ENCODE assay signal across 24 cellular contexts in the genomic region with DNA sequence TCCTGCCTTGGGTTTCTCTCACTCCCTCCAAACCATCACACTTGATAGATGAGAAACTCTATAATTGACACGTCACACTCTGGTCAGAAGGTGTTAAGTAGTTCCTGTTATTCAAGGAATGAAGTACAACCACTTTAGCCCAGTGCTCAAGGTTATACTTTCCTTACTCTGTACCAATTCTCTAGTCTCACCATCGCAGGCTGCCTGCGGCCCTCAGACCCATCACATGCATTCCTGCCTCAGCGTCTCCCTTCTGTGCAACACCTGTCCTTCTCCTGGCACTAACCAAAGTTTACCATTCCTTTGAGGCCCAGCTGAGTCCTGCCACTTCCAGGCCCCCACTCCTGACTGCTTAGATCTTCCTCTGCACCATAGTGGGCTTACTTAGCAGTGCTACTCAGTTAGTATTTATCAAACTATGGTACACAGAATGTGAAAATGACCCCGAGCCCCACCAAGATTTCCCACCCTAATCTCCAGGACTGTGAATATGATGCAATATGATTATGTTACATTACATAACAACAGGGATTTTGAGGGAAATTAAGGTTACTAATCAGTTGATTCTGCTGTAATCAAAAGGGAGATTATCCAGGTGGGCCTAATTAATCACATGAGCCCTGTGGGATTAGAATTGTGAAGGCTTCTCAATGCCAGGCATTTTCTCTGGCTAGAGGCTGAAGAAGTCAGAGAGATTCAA. TPM values are rescaled to one million over a fixed set of nuclear protein-coding genes. Genes with fewer than 3 reads are reported as not detected.
DNase-seq lines count a peak whose midpoint lies in the region; ATAC-seq and TF ChIP-seq lines count a peak whose summit lies in the region.
"Had no signal": no experiment of that assay in that cellular context is flagged by ENCODE, and none has a peak within 500 bp of the region (broad histone marks: within the 10 kb centered on the region; RNA-seq: fewer than 3 reads in every experiment).

No MANE protein-coding gene starts in this region.

- dilution Hi-C loops in IMR-90 (cut with HindIII; ENCODE audit: low sequenced_read_pairs, unreplicated experiment) = no loop called here

- ATAC-seq in IMR-90 (ENCODE audit: low read depth) = no peak
- no peak for ATAC-seq in stimulated activated effector memory CD8-positive, alpha-beta T cell treated with anti-CD3 and anti-CD28 coated beads, Interleukin-12 subunit alpha, Interleukin-12 subunit beta, amount 100 ng/mL, for 72 hours
- no peak for ATAC-seq in GM19351 (IDR thresholded peaks at IDR 0.05; ENCODE audit: unreplicated experiment)
- no peak for ATAC-seq in HG03442 (IDR thresholded peaks at IDR 0.05; ENCODE audit: unreplicated experiment)
- ATAC-seq: A549; CD8-positive, alpha-beta T cell; GM12878 had no signal

- H3K27ac ChIP-seq in IMR-90 (ENCODE audit: insufficient read depth, low read length) = no peak overlapping the region
- H3K27ac ChIP-seq: A549, GM23248, HL-60 had no signal

- no peak overlapping the region for H2AFZ ChIP-seq in IMR-90 (replicated peaks; ENCODE audit: low read length, poor library complexity)
- H2AFZ ChIP-seq: GM23248 had no signal

- no peak overlapping the region for H3K14ac ChIP-seq in IMR-90 (replicated peaks; ENCODE audit: low read depth, low read length)

- H2AK5ac ChIP-seq in IMR-90 (ENCODE audit: low read depth, low read length) = no peak overlapping the region

- H2BK5ac ChIP-seq in IMR-90 (ENCODE audit: low read depth, low read length, poor library complexity, severe bottlenecking) = no peak overlapping the region

- H3K4ac ChIP-seq in IMR-90 (ENCODE audit: low read depth, low read length) = no peak overlapping the region

- H3K4me3 Mint-ChIP-seq in activated naive CD4-positive, alpha-beta T cell treated with anti-CD3 and anti-CD28 coated beads, Interleukin-2, amount 50 U/mL, for 24 hours = no peak overlapping the region
- H3K4me3 Mint-ChIP-seq in immature natural killer cell = peak overlapping the region in 1 of 5 donors; percentile 12
- no peak overlapping the region for H3K4me3 Mint-ChIP-seq in stimulated activated effector memory CD8-positive, alpha-beta T cell treated with anti-CD3 and anti-CD28 coated beads, Interleukin-12 subunit alpha, Interleukin-12 subunit beta, amount 100 ng/mL, for 72 hours
- H3K4me3 Mint-ChIP-seq: CD8-positive, alpha-beta T cell had no signal

- CTCF ChIA-PET in IMR-90 (lab: Yijun Ruan, JAX) = no interaction called here

- BruUV-seq in IMR-90 (replicated peaks; lab: Mats Ljungman, UMichigan) = no TSS peak

- TF ChIP-seq CTCF in IMR-90 (conservative IDR thresholded peaks at IDR 0.05; ENCODE audit: low read depth, low read length) = no peak

- H4K8ac ChIP-seq in IMR-90 (ENCODE audit: low read depth in 2 of 2, low read length in 2 of 2) = no peak overlapping the region

- H2BK120ac ChIP-seq in IMR-90 (ENCODE audit: low read depth, low read length) = no peak overlapping the region

- H3K27me3 Mint-ChIP-seq in activated naive CD4-positive, alpha-beta T cell treated with anti-CD3 and anti-CD28 coated beads, Interleukin-2, amount 50 U/mL, for 24 hours = no peaks in the 10 kb centered on the region
- H3K27me3 Mint-ChIP-seq in immature natural killer cell (ENCODE audit: low read depth in 3 of 3) = peaks cover 1 to 6% (median 5%) of the 10 kb centered on the region in 3 donors

- no peak overlapping the region for H3K23ac ChIP-seq in IMR-90 (ENCODE audit: low read depth, low read length)

- no peak for TF ChIP-seq RAD21 in IMR-90 (IDR thresholded peaks at IDR 0.05; ENCODE audit: low read length)

- H4K20me1 ChIP-seq in IMR-90 (ENCODE audit: insufficient read depth, low read length) = no peaks in the 10 kb centered on the region

- H3K9me3 ChIP-seq in IMR-90 (ENCODE audit: control insufficient read depth, insufficient read depth, low read length) = no peaks in the 10 kb centered on the region
- H3K9me3 ChIP-seq: A549, HAP-1 had no signal

- H2AK9ac ChIP-seq in IMR-90 (replicated peaks; ENCODE audit: low read depth, low read length, poor library complexity) = no peak overlapping the region

- H3K18ac ChIP-seq in IMR-90 (ENCODE audit: low read depth, low read length) = no peak overlapping the region

- H3K9me3 Mint-ChIP-seq in activated naive CD4-positive, alpha-beta T cell treated with anti-CD3 and anti-CD28 coated beads, Interleukin-2, amount 50 U/mL, for 24 hours = no peaks in the 10 kb centered on the region
- no peaks in the 10 kb centered on the region for H3K9me3 Mint-ChIP-seq in immature natural killer cell
- H3K9me3 Mint-ChIP-seq in stimulated activated effector memory CD8-positive, alpha-beta T cell treated with anti-CD3 and anti-CD28 coated beads, Interleukin-12 subunit alpha, Interleukin-12 subunit beta, amount 100 ng/mL, for 72 hours = no peaks in the 10 kb centered on the region
- H3K9me3 Mint-ChIP-seq: CD8-positive, alpha-beta T cell had no signal

- no peak overlapping the region for H3K4me2 ChIP-seq in IMR-90 (ENCODE audit: low read depth, low read length)
- H3K4me2 ChIP-seq: A549 had no signal

- no peak overlapping the region for H4K5ac ChIP-seq in IMR-90 (ENCODE audit: low read depth, low read length)

- no peak overlapping the region for H2BK15ac ChIP-seq in IMR-90 (ENCODE audit: low read depth, low read length)

- POLR2A ChIA-PET in IMR-90 (lab: Charles Lee; ENCODE audit: unreplicated experiment) = no interaction called here

- H3K9ac ChIP-seq in IMR-90 (ENCODE audit: low read depth, low read length) = no peak overlapping the region
- H3K9ac ChIP-seq: GM23248 had no signal

- in situ Hi-C loops in IMR-90 (cut with MboI; ENCODE audit: low sequenced_read_pairs) = no loop called here

- H3K27ac Mint-ChIP-seq in activated naive CD4-positive, alpha-beta T cell treated with anti-CD3 and anti-CD28 coated beads, Interleukin-2, amount 50 U/mL, for 24 hours = peak overlapping the region; percentile 37
- peak overlapping the region; percentile 56 to 83 (median 69) for H3K27ac Mint-ChIP-seq in immature natural killer cell
- H3K27ac Mint-ChIP-seq in stimulated activated effector memory CD8-positive, alpha-beta T cell treated with anti-CD3 and anti-CD28 coated beads, Interleukin-12 subunit alpha, Interleukin-12 subunit beta, amount 100 ng/mL, for 72 hours = peak overlapping the region; percentile 60
- H3K27ac Mint-ChIP-seq: CD8-positive, alpha-beta T cell had no signal

- peaks cover 16% of the 10 kb centered on the region for H3K36me3 Mint-ChIP-seq in activated naive CD4-positive, alpha-beta T cell treated with anti-CD3 and anti-CD28 coated beads, Interleukin-2, amount 50 U/mL, for 24 hours
- H3K36me3 Mint-ChIP-seq in immature natural killer cell = peaks cover 13 to 19% (median 17%) of the 10 kb centered on the region in 3 donors
- peaks cover 56% of the 10 kb centered on the region for H3K36me3 Mint-ChIP-seq in stimulated activated effector memory CD8-positive, alpha-beta T cell treated with anti-CD3 and anti-CD28 coated beads, Interleukin-12 subunit alpha, Interleukin-12 subunit beta, amount 100 ng/mL, for 72 hours

- TF ChIP-seq POLR2A in IMR-90 (IDR thresholded peaks at IDR 0.05; ENCODE audit: low read depth, low read length) = no peak

- peaks cover 39% of the 10 kb centered on the region for H3K4me1 Mint-ChIP-seq in activated naive CD4-positive, alpha-beta T cell treated with anti-CD3 and anti-CD28 coated beads, Interleukin-2, amount 50 U/mL, for 24 hours
- peaks cover 49 to 51% of the 10 kb centered on the region in 2 donors for H3K4me1 Mint-ChIP-seq in immature natural killer cell
- H3K4me1 Mint-ChIP-seq in stimulated activated effector memory CD8-positive, alpha-beta T cell treated with anti-CD3 and anti-CD28 coated beads, Interleukin-12 subunit alpha, Interleukin-12 subunit beta, amount 100 ng/mL, for 72 hours = peaks cover 28% of the 10 kb centered on the region

- intact Hi-C loops in IMR-90 (cut with micrococcal nuclease) = no loop called here

- H3K79me1 ChIP-seq in IMR-90 (ENCODE audit: low read depth in 1 of 2, low read length in 2 of 2) = peaks cover 38 to 53% of the 10 kb centered on the region in 2 experiments

- peaks cover 30% of the 10 kb centered on the region for H3K36me3 ChIP-seq in IMR-90 (ENCODE audit: control insufficient read depth, insufficient read depth, low read length)

- 93% methylated on average over 3 of the region's 5 CpGs; no CpG with 5 or more reads in 1 of the 2 experiments for WGBS in IMR-90 (ENCODE audit: extremely low coverage in 2 of 2, insufficient read length in 1 of 2), 2 experiments

- peaks cover 23% of the 10 kb centered on the region; the same call in 1 of the 2 replicates for H3K9me1 ChIP-seq in IMR-90 (ENCODE audit: insufficient read depth, low read length)

- DNase-seq in activated naive CD4-positive, alpha-beta T cell treated with anti-CD3 and anti-CD28 coated beads, Interleukin-2, amount 50 U/mL, for 16 hours = no peak
- DNase-seq in IMR-90 = no peak
- DNase-seq in immature natural killer cell = no peak
- DNase-seq in stimulated activated effector memory CD8-positive, alpha-beta T cell treated with anti-CD3 and anti-CD28 coated beads, Interleukin-12 subunit alpha, Interleukin-12 subunit beta, amount 100 ng/mL, for 72 hours (ENCODE audit: low spot score in 2 of 2) = peak in 1 of 2 donors; percentile 39
- DNase-seq in NCI-H1694 (lab: John Stamatoyannopoulos, UW) = no peak
- DNase-seq: CD8-positive, alpha-beta T cell; DMS53; EL; GM23248; Kasumi-1; NCI-H1092 treated with DMSO at 0.1 percent for 48 hours; NCI-H2081 treated with DMSO at 0.1 percent for 48 hours; OCI-M1; SHP77 had no signal

- H2BK20ac ChIP-seq in IMR-90 (ENCODE audit: low read depth, low read length) = no peak overlapping the region

- H3K4me1 ChIP-seq in IMR-90 (ENCODE audit: control insufficient read depth, insufficient read depth, low read length) = peaks cover 4% of the 10 kb centered on the region

- no peaks in the 10 kb centered on the region for H3K27me3 ChIP-seq in IMR-90 (ENCODE audit: control insufficient read depth, insufficient read depth, low read length)

- H3K56ac ChIP-seq in IMR-90 (ENCODE audit: extremely low read depth, insufficient read depth, low read length) = no peak overlapping the region

- no peak overlapping the region for H4K91ac ChIP-seq in IMR-90 (ENCODE audit: insufficient read depth, low read depth, low read length)

- no peak overlapping the region for H3K4me3 ChIP-seq in IMR-90 (ENCODE audit: insufficient read depth, low read depth, low read length)
- H3K4me3 ChIP-seq: A549, GM12878, GM23248, HAP-1 had no signal

RNA-seq across cellular contexts. Expression of a gene that starts 3.9 kb away (rescaled TPM):
- 15.6 and 23.3 TPM in 2 replicates for total RNA-seq in IMR-90 (2012; rRNA removed)
- polyA plus RNA-seq in IMR-90 (2012; rRNA removed) = 23.0 and 24.8 TPM in 2 replicates
- polyA plus RNA-seq in IMR-90 (2012; cell fraction: cytosol; rRNA removed) = 20.1 and 28.6 TPM in 2 replicates
- 9.1 and 11.1 TPM in 2 replicates for polyA plus RNA-seq in IMR-90 (2012; cell fraction: nucleus; rRNA removed; ENCODE audit: low replicate concordance)
- 10 to 100 TPM; 41.9 to 75.1 (median 64.0) TPM for polyA plus RNA-seq in immature natural killer cell

RNA-seq across cellular contexts. Expression of a gene that starts 36.2 kb away (rescaled TPM):
- total RNA-seq in IMR-90 (2012; rRNA removed) = not detected in 2 replicates
- polyA plus RNA-seq in IMR-90 (2012; rRNA removed) (not detected in 2 replicates), immature natural killer cell (not detected)
- not detected in 2 replicates for polyA plus RNA-seq in IMR-90 (2012; cell fraction: cytosol; rRNA removed)
- polyA plus RNA-seq in IMR-90 (2012; cell fraction: nucleus; rRNA removed; ENCODE audit: low replicate concordance) = not detected in 2 replicates
- total RNA-seq: CD8-positive, alpha-beta T cell; GM12878; GM23248; HT1080; NCI-H460 had no signal
- polyA plus RNA-seq: A549, BJ, GM12878, GM23248 had no signal

RNA-seq across cellular contexts. Expression of a gene that starts 56.4 kb away (rescaled TPM):
- 3.9 and 4.7 TPM in 2 replicates for total RNA-seq in IMR-90 (2012; rRNA removed)
- polyA plus RNA-seq in IMR-90 (2012; rRNA removed) (3.3 and 4.4 TPM in 2 replicates), immature natural killer cell (1 to 10 TPM; 3.1 to 4.8 (median 4.6) TPM)
- polyA plus RNA-seq in IMR-90 (2012; cell fraction: cytosol; rRNA removed) = 0.65 and 1.8 TPM in 2 replicates
- polyA plus RNA-seq in IMR-90 (2012; cell fraction: nucleus; rRNA removed; ENCODE audit: low replicate concordance) = 4.2 and 21.1 TPM in 2 replicates
